In the genomic region with DNA sequence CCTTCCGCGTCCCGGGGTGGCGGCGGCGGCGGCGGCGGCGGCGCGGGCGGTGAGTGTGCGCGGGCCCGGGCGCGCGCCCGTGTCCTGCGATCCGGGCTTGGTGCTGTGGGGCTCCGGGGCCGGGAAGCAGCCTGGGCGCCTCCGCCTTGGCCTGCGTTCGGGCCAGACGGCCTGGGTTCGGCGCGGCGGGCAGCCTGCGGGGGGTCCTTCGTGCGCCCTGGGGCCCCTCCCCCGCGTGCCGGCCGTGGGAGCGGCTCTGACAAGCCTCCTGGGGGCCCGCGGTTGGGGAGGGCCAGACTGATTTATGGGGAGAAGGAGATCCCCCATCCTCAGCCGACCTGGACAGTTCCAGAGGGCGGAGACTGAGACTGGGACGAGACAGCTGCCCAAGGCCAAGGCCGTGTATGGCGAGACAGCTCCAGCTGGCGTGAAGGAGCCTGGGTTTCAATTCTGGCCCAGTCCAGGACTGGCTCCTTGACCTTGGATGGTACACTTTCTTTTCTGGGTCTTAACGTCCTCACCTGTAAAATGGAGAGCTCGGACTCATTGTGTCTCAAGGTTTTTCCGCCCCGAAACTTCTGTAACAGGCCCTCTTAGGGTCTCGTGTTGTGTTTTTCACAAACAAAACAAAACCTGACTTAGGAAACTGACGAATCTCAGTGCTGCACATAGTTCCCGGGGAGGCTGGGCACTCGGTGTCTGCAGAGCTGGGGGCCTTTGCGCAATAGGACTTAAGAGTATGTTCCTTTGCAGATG, we compare ENCODE assay signal across 1 cellular context.
TF ChIP-seq lines count a peak whose summit lies in the region.

No MANE protein-coding gene starts in this region.

TF ChIP-seq in IMR-90, 13 proteins besides CTCF, POLR2A, EP300 and RAD21 (continued from another document):
- TF ChIP-seq FOS (IDR thresholded peaks at IDR 0.05; ENCODE audit: low read depth, low read length) = no peak
- TF ChIP-seq CEBPB (IDR thresholded peaks at IDR 0.05; ENCODE audit: low read depth, low read length) = peak; percentile 95
- no peak for TF ChIP-seq NFE2L2 (IDR thresholded peaks at IDR 0.05; ENCODE audit: low read depth, low read length)
- TF ChIP-seq, protein P1, sequence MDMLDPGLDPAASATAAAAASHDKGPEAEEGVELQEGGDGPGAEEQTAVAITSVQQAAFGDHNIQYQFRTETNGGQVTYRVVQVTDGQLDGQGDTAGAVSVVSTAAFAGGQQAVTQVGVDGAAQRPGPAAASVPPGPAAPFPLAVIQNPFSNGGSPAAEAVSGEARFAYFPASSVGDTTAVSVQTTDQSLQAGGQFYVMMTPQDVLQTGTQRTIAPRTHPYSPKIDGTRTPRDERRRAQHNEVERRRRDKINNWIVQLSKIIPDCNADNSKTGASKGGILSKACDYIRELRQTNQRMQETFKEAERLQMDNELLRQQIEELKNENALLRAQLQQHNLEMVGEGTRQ (IDR thresholded peaks at IDR 0.05; ENCODE audit: low read depth, low read length) = no peak
- TF ChIP-seq RFX5 (IDR thresholded peaks at IDR 0.05; ENCODE audit: low read depth, low read length) = no peak
- TF ChIP-seq RCOR1 (IDR thresholded peaks at IDR 0.05; ENCODE audit: insufficient replicate concordance, low read length) = no peak
- TF ChIP-seq CHD1 (IDR thresholded peaks at IDR 0.05; ENCODE audit: low read depth, low read length) = no peak
- TF ChIP-seq MAZ (IDR thresholded peaks at IDR 0.05; ENCODE audit: borderline replicate concordance, low read depth, low read length) = peak; percentile 24; the same call in 1 of the 2 replicates
- TF ChIP-seq MXI1 (IDR thresholded peaks at IDR 0.05; ENCODE audit: borderline replicate concordance, low read depth, low read length) = no peak
TF ChIP-seq in IMR-90: peak in this region for 2.
